In genomic region chr10:78316451-78316931, GRCh38 we compare ENCODE assay signal across 9 cellular contexts.
DNase-seq lines count a peak whose midpoint lies in the region; ATAC-seq, FAIRE-seq and TF ChIP-seq lines count a peak whose summit lies in the region.
"Had no signal": no experiment of that assay in that cellular context is flagged by ENCODE, and none has a peak within 500 bp of the region (broad histone marks: within the 10 kb centered on the region; RNA-seq: fewer than 3 reads in every experiment).

No MANE protein-coding gene starts in this region.

- H4K5ac ChIP-seq in mesendoderm (ENCODE audit: low read length): no peak overlapping the region

- no CpG with 5 or more reads among the region's 1 CpG for WGBS in mesendoderm (ENCODE audit: extremely low coverage, insufficient coverage, low lambda C conversion rate)

- no peak overlapping the region for H3K4me3 ChIP-seq in mesendoderm (ENCODE audit: low read length)
- no peak overlapping the region for H3K4me3 ChIP-seq in tibial artery

- no peak overlapping the region for H3K56ac ChIP-seq in mesendoderm (ENCODE audit: low read length)

- no peak overlapping the region for H3K23ac ChIP-seq in mesendoderm (ENCODE audit: low read length)

- no peak overlapping the region for H2AK5ac ChIP-seq in mesendoderm (ENCODE audit: low read length)

- H4K8ac ChIP-seq in mesendoderm (ENCODE audit: low read depth, low read length): no peak overlapping the region

- H3K27ac Mint-ChIP-seq in brain: peak overlapping the region; percentile 74 to 93 (median 90)
- H3K27ac Mint-ChIP-seq: activated CD4-positive, alpha-beta T cell treated with anti-CD3 and anti-CD28 coated beads, Interleukin-2, amount 10 ng/mL, durations not matched to agents 7 days and 5 days had no signal

- no peak overlapping the region for H3K4ac ChIP-seq in mesendoderm (ENCODE audit: low read depth, low read length)

- no peak overlapping the region for H3K18ac ChIP-seq in mesendoderm (ENCODE audit: low read length)

- H3K36me3 Mint-ChIP-seq in brain: no peaks in the 10 kb centered on the region

- ATAC-seq in HG03039 (IDR thresholded peaks at IDR 0.05; ENCODE audit: unreplicated experiment) (no peak), HG03135 (IDR thresholded peaks at IDR 0.05; ENCODE audit: unreplicated experiment) (no peak)

- TF ChIP-seq CTCF in brain (conservative IDR thresholded peaks at IDR 0.05) (no peak), tibial artery (IDR thresholded peaks at IDR 0.05) (no peak)

- H3K79me1 ChIP-seq in mesendoderm (ENCODE audit: low read length): no peaks in the 10 kb centered on the region

- DNase-seq in HTR-8/SVneo (ENCODE audit: insufficient read length, low spot score) (peak; percentile 36), mesendoderm (peak; percentile 32), tibial artery (no peak), globus pallidus (ENCODE audit: low spot score) (no peak)
- DNase-seq: activated CD4-positive, alpha-beta T cell treated with anti-CD3 and anti-CD28 coated beads, Interleukin-2, amount 10 ng/mL, durations not matched to agents 7 days and 5 days had no signal

- no peak overlapping the region for H3K4me2 ChIP-seq in mesendoderm (ENCODE audit: low read length)

- H2BK15ac ChIP-seq in mesendoderm (replicated peaks; ENCODE audit: low read depth): no peak overlapping the region

- H2BK5ac ChIP-seq in mesendoderm (ENCODE audit: low read length): no peak overlapping the region

- no peak overlapping the region for H2BK120ac ChIP-seq in mesendoderm (ENCODE audit: low read depth, low read length)

- FAIRE-seq in HTR-8/SVneo (lab: Jason Lieb, UNC): no peak
- FAIRE-seq: frontal cortex had no signal

- H3K79me2 ChIP-seq in mesendoderm (ENCODE audit: control insufficient read depth, insufficient read depth, low read length): no peaks in the 10 kb centered on the region

- H3K9ac ChIP-seq in mesendoderm (ENCODE audit: low read length): no peak overlapping the region

- H3K4me1 ChIP-seq in mesendoderm (ENCODE audit: control insufficient read depth, low read depth, low read length) (no peaks in the 10 kb centered on the region), tibial artery (peaks cover 0 to 18% (median 14%) of the 10 kb centered on the region in 4 donors)

- H3K27ac ChIP-seq in mesendoderm (ENCODE audit: low read depth, low read length): no peak overlapping the region
- peak overlapping the region; percentile 36 to 53 for H3K27ac ChIP-seq in tibial artery

- H3K27me3 Mint-ChIP-seq in brain: peaks cover 13% of the 10 kb centered on the region
- H3K27me3 Mint-ChIP-seq: activated CD4-positive, alpha-beta T cell treated with anti-CD3 and anti-CD28 coated beads, Interleukin-2, amount 10 ng/mL, durations not matched to agents 7 days and 5 days had no signal

- peaks cover 52% of the 10 kb centered on the region for H3K4me1 Mint-ChIP-seq in brain

- intact Hi-C loops in tibial artery (cut with DNase I; ENCODE audit: low total_unique reads): no loop called here

- no peaks in the 10 kb centered on the region for H3K9me3 ChIP-seq in tibial artery

- H3K27me3 ChIP-seq in mesendoderm (ENCODE audit: insufficient read depth, low read length, poor library complexity) (no peaks in the 10 kb centered on the region), tibial artery (no peaks in the 10 kb centered on the region)

- H3K4me3 Mint-ChIP-seq in brain: no peak overlapping the region
- H3K4me3 Mint-ChIP-seq: activated CD4-positive, alpha-beta T cell treated with anti-CD3 and anti-CD28 coated beads, Interleukin-2, amount 10 ng/mL, durations not matched to agents 7 days and 5 days had no signal

- no peaks in the 10 kb centered on the region for H3K36me3 ChIP-seq in mesendoderm (ENCODE audit: control insufficient read depth, insufficient read depth, low read length)
- no peaks in the 10 kb centered on the region for H3K36me3 ChIP-seq in tibial artery

- peaks cover 2 to 21% (median 8%) of the 10 kb centered on the region in 5 experiments for H3K9me3 Mint-ChIP-seq in brain
- H3K9me3 Mint-ChIP-seq: activated CD4-positive, alpha-beta T cell treated with anti-CD3 and anti-CD28 coated beads, Interleukin-2, amount 10 ng/mL, durations not matched to agents 7 days and 5 days had no signal

Comparison
In these comparisons a context has a peak if more than half of its experiments do, and no peak if none do; other contexts are left out.
1. DNase-seq: peak in HTR-8/SVneo (single experiment) and mesendoderm (single experiment); none in tibial artery (0 of 2) and globus pallidus (single experiment).